Comparison of ENCODE assay signal across 8 cellular contexts in the genomic region with DNA sequence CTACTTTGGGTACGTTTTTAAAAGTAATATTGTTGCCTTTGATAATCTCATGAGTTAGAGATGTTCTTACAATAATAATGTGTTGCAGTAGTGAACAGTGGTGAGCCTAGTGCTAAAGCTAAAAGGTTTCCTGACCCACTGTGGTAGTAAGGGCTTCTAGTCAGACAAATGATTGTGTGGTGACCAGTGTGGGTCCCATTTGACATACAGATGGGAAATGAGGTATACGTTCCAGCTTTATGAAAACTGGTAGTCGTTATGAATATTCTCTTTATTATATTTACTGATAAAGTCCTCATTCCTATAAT.
DNase-seq lines count a peak whose midpoint lies in the region; TF ChIP-seq lines count a peak whose summit lies in the region.

No MANE protein-coding gene starts in this region.

- peak overlapping the region; percentile 75 to 100 (median 99) for H3K4me3 ChIP-seq in BLaER1 treated with 17β-estradiol and CSF1 and Interleukin-3, amounts not matched to agents 10 nM and 100 nM
- peak overlapping the region; percentile 94 for H3K4me3 ChIP-seq in astrocyte of the spinal cord (ENCODE audit: low read depth, low read length)
- peak overlapping the region; percentile 52 for H3K4me3 ChIP-seq in mucosa of stomach (ENCODE audit: low read length)

- peaks cover 6 to 28% (median 11%) of the 10 kb centered on the region in 11 experiments; a peak in 15 of 22 replicates for H3K36me3 ChIP-seq in BLaER1 treated with 17β-estradiol and CSF1 and Interleukin-3, amounts not matched to agents 10 nM and 100 nM
- no peaks in the 10 kb centered on the region for H3K36me3 ChIP-seq in mucosa of stomach (ENCODE audit: control insufficient read depth, insufficient read depth, low read length)

- H4K20me1 ChIP-seq in BLaER1 treated with 17β-estradiol and CSF1 and Interleukin-3, amounts not matched to agents 10 nM and 100 nM, result no peaks in the 10 kb centered on the region

- DNase-seq in KBM-7, result peak; percentile 57
- no peak for DNase-seq in astrocyte of the spinal cord (ENCODE audit: low read depth, low spot score)
- no peak for DNase-seq in amygdala (lab: John Stamatoyannopoulos, UW)
- DNase-seq in stimulated activated CD4-positive, alpha-beta T cell treated with anti-CD3 and anti-CD28 coated beads, Interleukin-12 subunit alpha, Interleukin-12 subunit beta, amount 100 ng/mL, for 4 hours, result no peak
- DNase-seq in posterior cingulate gyrus, result no peak
- DNase-seq in germinal center (ENCODE audit: low spot score), result no peak

- H3K9ac ChIP-seq in BLaER1 treated with 17β-estradiol and CSF1 and Interleukin-3, amounts not matched to agents 10 nM and 100 nM, result peak overlapping the region; percentile 98 to 100 (median 99)
- H3K9ac ChIP-seq in mucosa of stomach (ENCODE audit: low read length), result peak overlapping the region; percentile 100

- peaks cover 18 to 43% (median 29%) of the 10 kb centered on the region in 10 experiments for H3K4me1 ChIP-seq in BLaER1 treated with 17β-estradiol and CSF1 and Interleukin-3, amounts not matched to agents 10 nM and 100 nM
- no peaks in the 10 kb centered on the region for H3K4me1 ChIP-seq in mucosa of stomach (ENCODE audit: control insufficient read depth, insufficient read depth, low read length)

- TF ChIP-seq CTCF in astrocyte of the spinal cord (IDR thresholded peaks at IDR 0.05; ENCODE audit: low read depth, low read length), result no peak

- H3K4me2 ChIP-seq in BLaER1 treated with 17β-estradiol and CSF1 and Interleukin-3, amounts not matched to agents 10 nM and 100 nM, result peak overlapping the region; percentile 73 to 96 (median 92)

- peak overlapping the region; percentile 98 to 100 (median 100); a peak in 21 of 22 replicates for H3K27ac ChIP-seq in BLaER1 treated with 17β-estradiol and CSF1 and Interleukin-3, amounts not matched to agents 10 nM and 100 nM

- H3K27me3 ChIP-seq in BLaER1 treated with 17β-estradiol and CSF1 and Interleukin-3, amounts not matched to agents 10 nM and 100 nM, result no peaks in the 10 kb centered on the region
- H3K27me3 ChIP-seq in mucosa of stomach (ENCODE audit: control insufficient read depth, insufficient read depth, low read length), result no peaks in the 10 kb centered on the region

- intact Hi-C loops in posterior cingulate gyrus (cut with DNase I), result loop anchor here (5.0 to 10.0 kb wide), 3 partner anchors 283 to 1137 kb away; partner anchors contain the start of genes PLPP6, PUM3 and SPATA6L

- in situ Hi-C loops in KBM-7 (cut with MboI; ENCODE audit: low pct_unique_long_range_greater_than_20kb, low sequenced_read_pairs) (no loop called here), astrocyte of the spinal cord (cut with HindIII; ENCODE audit: low sequenced_read_pairs) (no loop called here)

- no peaks in the 10 kb centered on the region; a peak in 1 of 22 replicates for H3K9me3 ChIP-seq in BLaER1 treated with 17β-estradiol and CSF1 and Interleukin-3, amounts not matched to agents 10 nM and 100 nM (replicated peaks in 1 of 11)
- H3K9me3 ChIP-seq in mucosa of stomach (ENCODE audit: control insufficient read depth, low read length), result no peaks in the 10 kb centered on the region
